In genomic region chr17:31518478-31518877, GRCh38 we compare ENCODE assay signal across 22 cellular contexts.
"Had no signal": no experiment of that assay in that cellular context is flagged by ENCODE, and none has a peak within 500 bp of the region (broad histone marks: within the 10 kb centered on the region; RNA-seq: fewer than 3 reads in every experiment).

No MANE protein-coding gene starts in this region.

- H3K27me3 ChIP-seq: dorsolateral prefrontal cortex, foreskin keratinocyte, heart left ventricle, hepatocyte, left lung had no signal

- H3K9me3 Mint-ChIP-seq: mesothelial cell of epicardium had no signal

- FAIRE-seq: colon, endothelial cell of umbilical vein, frontal cortex, islet of Langerhans, keratinocyte had no signal

- H3K4me3 ChIP-seq: coronary artery, dorsolateral prefrontal cortex, esophagus muscularis mucosa, gastroesophageal sphincter, heart left ventricle, hepatocyte, left lung, lower lobe of right lung, mucosa of descending colon had no signal

- H3K36me3 ChIP-seq: gastroesophageal sphincter had no signal

- H3K4me1 ChIP-seq: esophagus muscularis mucosa, gastroesophageal sphincter, left lung, lower lobe of right lung had no signal

- H3K4me3 Mint-ChIP-seq: mesothelial cell of epicardium had no signal

- H3K9me3 ChIP-seq: esophagus muscularis mucosa, gastroesophageal sphincter, heart left ventricle, left lung, lower lobe of right lung had no signal

- ATAC-seq: foreskin keratinocyte, gastroesophageal sphincter, heart left ventricle, left cardiac atrium, left lung, left ventricle myocardium superior, lower lobe of right lung, mucosa of descending colon had no signal

- H3K27ac ChIP-seq: coronary artery, esophagus muscularis mucosa, foreskin keratinocyte, gastroesophageal sphincter, heart left ventricle, hepatocyte, left lung, lower lobe of right lung had no signal

- DNase-seq: dermis blood vessel endothelial cell; dorsolateral prefrontal cortex; effector CD4-positive, alpha-beta T cell; effector memory CD4-positive, alpha-beta T cell; foreskin keratinocyte; heart left ventricle; left cardiac atrium; left lung; left ventricle myocardium superior; lower lobe of right lung; mesenchymal stem cell; mucosa of descending colon had no signal

- H3K27ac Mint-ChIP-seq: mesothelial cell of epicardium had no signal

- H3K4me1 Mint-ChIP-seq: mesothelial cell of epicardium had no signal
